ENCODE assay signal across 16 cellular contexts in the genomic region with DNA sequence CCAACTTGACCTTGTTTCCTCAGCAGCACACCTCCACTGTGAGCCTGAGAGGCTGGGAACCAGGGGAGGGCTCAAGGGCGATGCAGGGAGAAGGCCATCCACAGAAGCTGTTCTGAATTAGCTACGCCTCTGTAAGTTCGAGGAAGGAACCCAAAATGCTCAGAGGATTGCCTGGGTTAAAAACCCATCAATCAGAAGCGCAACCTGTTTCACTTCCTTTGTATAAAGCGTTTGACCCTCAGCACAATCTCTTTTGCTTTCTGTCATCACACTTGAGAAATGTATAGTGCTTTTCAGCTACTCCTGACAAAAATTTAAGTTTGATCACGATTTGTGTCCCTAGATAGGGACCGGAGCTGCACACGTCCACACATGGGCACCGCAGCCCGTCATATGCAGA. TPM values are rescaled to one million over a fixed set of nuclear protein-coding genes. Genes with fewer than 3 reads are reported as not detected.
DNase-seq lines count a peak whose midpoint lies in the region; ATAC-seq and TF ChIP-seq lines count a peak whose summit lies in the region.
"Had no signal": no experiment of that assay in that cellular context is flagged by ENCODE, and none has a peak within 500 bp of the region (broad histone marks: within the 10 kb centered on the region; RNA-seq: fewer than 3 reads in every experiment).

No MANE protein-coding gene starts in this region.

- H3K4me1 Mint-ChIP-seq in CD8-positive, alpha-beta memory T cell, result peaks cover 24 to 33% (median 29%) of the 10 kb centered on the region in 3 donors
- peaks cover 23% of the 10 kb centered on the region for H3K4me1 Mint-ChIP-seq in activated CD4-positive, alpha-beta T cell treated with anti-CD3 and anti-CD28 coated beads, Interleukin-2, amount 10 ng/mL, durations not matched to agents 7 days and 5 days

- POLR2A ChIA-PET in CD8-positive, alpha-beta memory T cell (lab: Charles Lee), result no interaction called here
- POLR2A ChIA-PET in activated CD4-positive, alpha-beta T cell treated with anti-CD3 and anti-CD28 coated beads, Interleukin-2, amount 10 ng/mL, durations not matched to agents 7 days and 5 days (lab: Charles Lee), result no interaction called here

- no peak overlapping the region for H3K27ac ChIP-seq in CD8-positive, alpha-beta memory T cell (ENCODE audit: low read depth, low read length)

- no peak for DNase-seq in CD8-positive, alpha-beta memory T cell
- DNase-seq in NOMO-1 treated with DMSO at 0.1 percent for 48 hours (lab: John Stamatoyannopoulos, UW; ENCODE audit: unreplicated experiment), result peak; percentile 59
- DNase-seq in activated CD4-positive, alpha-beta T cell treated with anti-CD3 and anti-CD28 coated beads, Interleukin-2, amount 10 ng/mL, durations not matched to agents 7 days and 5 days, result no peak
- no peak for DNase-seq in activated CD4-positive, alpha-beta T cell treated with anti-CD3 and anti-CD28 coated beads, Interleukin-2, amount 50 U/mL, for 4 hours
- DNase-seq: activated gamma-delta T cell; AML-193; central memory CD4-positive, alpha-beta T cell; hippocampal formation; Kasumi-1; NCI-H226; RPMI8226; stimulated activated CD8-positive, alpha-beta memory T cell treated with anti-CD3 and anti-CD28 coated beads, Interleukin-4, amount 100 ng/mL, for 48 hours had no signal

- ATAC-seq in HG02759 (IDR thresholded peaks at IDR 0.05; ENCODE audit: unreplicated experiment) (peak; percentile 48), esophagus mucosa (no peak), GM19467 (IDR thresholded peaks at IDR 0.05; ENCODE audit: unreplicated experiment) (no peak)

- peak; percentile 28 for TF ChIP-seq POLR2A in GM19099 (IDR thresholded peaks at IDR 0.05; ENCODE audit: extremely low read depth, insufficient read length, low read depth)

- H3K4me1 ChIP-seq in CD8-positive, alpha-beta memory T cell (ENCODE audit: insufficient read depth, low read length), result no peaks in the 10 kb centered on the region

- no peaks in the 10 kb centered on the region for H3K9me3 ChIP-seq in CD8-positive, alpha-beta memory T cell (ENCODE audit: low read length)

- peaks cover 0 to 4% of the 10 kb centered on the region in 2 donors for H3K27me3 Mint-ChIP-seq in CD8-positive, alpha-beta memory T cell
- no peaks in the 10 kb centered on the region for H3K27me3 Mint-ChIP-seq in activated CD4-positive, alpha-beta T cell treated with anti-CD3 and anti-CD28 coated beads, Interleukin-2, amount 10 ng/mL, durations not matched to agents 7 days and 5 days

- H3K4me3 Mint-ChIP-seq in CD8-positive, alpha-beta memory T cell, result peak overlapping the region in 1 of 7 donors; percentile 46
- H3K4me3 Mint-ChIP-seq in activated CD4-positive, alpha-beta T cell treated with anti-CD3 and anti-CD28 coated beads, Interleukin-2, amount 10 ng/mL, durations not matched to agents 7 days and 5 days, result no peak overlapping the region

- peaks cover 0 to 57% (median 3%) of the 10 kb centered on the region in 3 donors for H3K36me3 Mint-ChIP-seq in CD8-positive, alpha-beta memory T cell
- peaks cover 16% of the 10 kb centered on the region for H3K36me3 Mint-ChIP-seq in activated CD4-positive, alpha-beta T cell treated with anti-CD3 and anti-CD28 coated beads, Interleukin-2, amount 10 ng/mL, durations not matched to agents 7 days and 5 days (ENCODE audit: low read depth)

- no peaks in the 10 kb centered on the region for H3K36me3 ChIP-seq in CD8-positive, alpha-beta memory T cell (ENCODE audit: insufficient read depth, low read length)

- CTCF ChIA-PET in CD8-positive, alpha-beta memory T cell (lab: Charles Lee), result interaction anchor here (1.1 kb wide), 1 partner anchor 191 kb away, joined by 3 read pairs; no protein-coding TSS in a partner anchor
- CTCF ChIA-PET in activated CD4-positive, alpha-beta T cell treated with anti-CD3 and anti-CD28 coated beads, Interleukin-2, amount 10 ng/mL, durations not matched to agents 7 days and 5 days (lab: Charles Lee), result interaction anchor here (0.6 kb wide), 1 partner anchor 38 kb away, joined by 3 read pairs; no protein-coding TSS in a partner anchor

- no peaks in the 10 kb centered on the region for H3K9me3 Mint-ChIP-seq in CD8-positive, alpha-beta memory T cell
- H3K9me3 Mint-ChIP-seq in activated CD4-positive, alpha-beta T cell treated with anti-CD3 and anti-CD28 coated beads, Interleukin-2, amount 10 ng/mL, durations not matched to agents 7 days and 5 days, result no peaks in the 10 kb centered on the region

- H3K27me3 ChIP-seq in CD8-positive, alpha-beta memory T cell (ENCODE audit: insufficient read depth, low read length, poor library complexity, severe bottlenecking), result no peaks in the 10 kb centered on the region

- H3K4me3 ChIP-seq in CD8-positive, alpha-beta memory T cell (ENCODE audit: low read length), result no peak overlapping the region

- H3K27ac Mint-ChIP-seq in CD8-positive, alpha-beta memory T cell, result peak overlapping the region in 5 of 8 donors; percentile 1 to 76 (median 43)
- no peak overlapping the region for H3K27ac Mint-ChIP-seq in activated CD4-positive, alpha-beta T cell treated with anti-CD3 and anti-CD28 coated beads, Interleukin-2, amount 10 ng/mL, durations not matched to agents 7 days and 5 days

RNA-seq across cellular contexts. Expression of a gene that starts 48.0 kb away (rescaled TPM):
- under 1 TPM; 0.13 to 0.28 TPM for total RNA-seq in CD8-positive, alpha-beta memory T cell
- not detected for polyA plus RNA-seq in CD8-positive, alpha-beta memory T cell
- total RNA-seq in esophagus mucosa, result not detected
- under 1 TPM; 0.07 to 0.23 TPM for total RNA-seq in activated CD4-positive, alpha-beta T cell treated with anti-CD3 and anti-CD28 coated beads, Interleukin-2, amount 10 ng/mL, durations not matched to agents 7 days and 5 days
